Comparison of ENCODE assay signal across 8 cellular contexts in the genomic region with DNA sequence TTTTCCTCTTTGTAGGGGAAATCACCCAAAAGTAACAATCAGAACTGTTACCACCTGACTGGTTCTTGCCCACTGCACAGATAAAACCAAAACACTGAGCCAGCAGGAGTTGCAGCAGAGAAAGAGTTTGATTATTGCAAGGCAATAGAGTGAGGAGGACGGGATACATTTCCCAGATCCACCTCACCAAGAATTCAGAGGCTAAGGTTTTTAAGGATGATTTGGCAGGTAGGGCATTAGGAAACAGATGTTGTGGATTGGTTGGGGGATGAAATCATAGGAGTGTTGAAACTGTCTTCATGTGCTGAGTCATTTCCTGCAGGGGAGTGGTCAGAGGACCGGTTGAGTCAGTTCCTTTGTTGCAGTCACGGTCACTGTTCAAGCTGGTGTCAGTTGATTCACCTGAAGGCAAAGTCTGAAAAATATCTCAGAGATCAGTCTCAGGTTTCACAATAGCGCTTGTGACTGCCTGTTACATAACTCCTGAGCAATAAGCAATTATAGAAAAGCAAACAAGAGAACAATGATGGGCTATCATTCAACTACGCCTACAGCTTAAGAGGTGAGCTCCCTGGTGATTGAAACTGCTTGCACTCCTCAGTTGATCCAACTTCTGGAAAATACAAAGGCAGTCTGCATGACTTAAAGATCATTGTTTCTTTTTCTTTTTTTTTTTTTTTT. TPM values are rescaled to one million over a fixed set of nuclear protein-coding genes. Genes with fewer than 3 reads are reported as not detected.
DNase-seq lines count a peak whose midpoint lies in the region; ATAC-seq and TF ChIP-seq lines count a peak whose summit lies in the region.

No MANE protein-coding gene starts in this region.

- H3K4me3 ChIP-seq in colonic mucosa (no peak overlapping the region), mesodermal cell (ENCODE audit: extremely low read depth, insufficient read depth, low read length, poor library complexity, severe bottlenecking) (no peak overlapping the region)

- H3K9ac ChIP-seq in colonic mucosa (ENCODE audit: low read depth in 2 of 2, low read length in 2 of 2), result no peak overlapping the region

- peak overlapping the region; percentile 87 for H3K27ac ChIP-seq in colonic mucosa
- peak overlapping the region; percentile 61 for H3K27ac ChIP-seq in mesodermal cell (ENCODE audit: low read depth, low read length, severe bottlenecking)

- intact Hi-C loops in Right ventricle myocardium inferior (cut with DNase I) (no loop called here), cardiac septum (cut with DNase I) (loop anchor here (1.0 kb wide), 1 partner anchor 17 kb away; no protein-coding TSS in a partner anchor), colonic mucosa (cut with DNase I) (no loop called here)

- peak; percentile 44 for ATAC-seq in Right ventricle myocardium inferior
- ATAC-seq in HG02970 (IDR thresholded peaks at IDR 0.05; ENCODE audit: low FRiP score, unreplicated experiment), result peak; percentile 84

- no peaks in the 10 kb centered on the region for H3K36me3 ChIP-seq in colonic mucosa
- H3K36me3 ChIP-seq in mesodermal cell (ENCODE audit: control insufficient read depth, insufficient read depth, low read length), result no peaks in the 10 kb centered on the region

- DNase-seq in Right ventricle myocardium inferior (ENCODE audit: missing footprints), result no peak
- no peak for DNase-seq in cardiac septum (ENCODE audit: low spot score)
- DNase-seq in NCI-H1436 treated with DMSO at 0.1 percent for 48 hours (lab: John Stamatoyannopoulos, UW), result peak; percentile 98
- DNase-seq in T1000 (lab: John Stamatoyannopoulos, UW), result peak; percentile 75
- peak; percentile 89 for DNase-seq in colonic mucosa
- peak; percentile 82 for DNase-seq in stromal cell of bone marrow (ENCODE audit: low read depth)

- H3K4me1 ChIP-seq in colonic mucosa, result peaks cover 3% of the 10 kb centered on the region
- H3K4me1 ChIP-seq in mesodermal cell (ENCODE audit: control insufficient read depth, insufficient read depth, low read length, poor library complexity, severe bottlenecking), result no peaks in the 10 kb centered on the region

- no peak for TF ChIP-seq CTCF in colonic mucosa (IDR thresholded peaks at IDR 0.05)

- H3K9me3 ChIP-seq in colonic mucosa (no peaks in the 10 kb centered on the region), mesodermal cell (ENCODE audit: control insufficient read depth, low read length) (peaks cover 11% of the 10 kb centered on the region)

- 80 to 84% methylated on average over 4 to 5 of the region's 5 CpGs for WGBS in mesodermal cell (ENCODE audit: insufficient coverage in 2 of 2), 2 experiments

- no peaks in the 10 kb centered on the region for H3K27me3 ChIP-seq in colonic mucosa

RNA-seq across cellular contexts. Expression of a gene that starts 20.3 kb away (rescaled TPM):
- total RNA-seq in Right ventricle myocardium inferior, result 11.5 TPM
- total RNA-seq in cardiac septum, result 9.2 TPM
- 1 to 10 TPM; 4.4 to 4.8 TPM for total RNA-seq in colonic mucosa
- polyA plus RNA-seq in mesodermal cell (2013, experiment 1 of 2), result 21.8 TPM
- 20.6 TPM for polyA plus RNA-seq in mesodermal cell (2013, experiment 2 of 2)

Comparison
In these comparisons a context has a peak if more than half of its experiments do, and no peak if none do; other contexts are left out.
1. DNase-seq: peak in NCI-H1436 treated with DMSO at 0.1 percent for 48 hours (single experiment), T1000 (single experiment), colonic mucosa (single experiment) and stromal cell of bone marrow (single experiment); none in Right ventricle myocardium inferior (single experiment) and cardiac septum (single experiment).